In the genomic region with DNA sequence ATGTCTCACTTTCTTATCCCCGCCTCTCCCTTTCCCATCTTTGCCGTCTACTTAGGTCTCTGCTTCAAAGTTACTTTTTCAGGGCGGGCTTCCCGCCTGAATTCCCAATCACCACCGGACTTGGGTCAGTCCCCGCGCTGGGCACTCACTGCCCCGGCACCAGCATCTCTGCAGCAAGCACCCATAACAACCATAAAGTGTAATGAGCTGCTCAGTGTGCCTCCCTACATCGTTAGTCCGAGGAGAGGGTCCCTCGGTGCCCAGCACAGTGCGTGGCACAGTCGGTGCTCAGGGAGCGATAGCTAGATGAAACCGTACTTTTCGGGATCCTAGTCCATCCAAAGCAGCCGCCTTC, we compare ENCODE assay signal across 1 cellular context.
TF ChIP-seq lines count a peak whose summit lies in the region.

No MANE protein-coding gene starts in this region.

TF ChIP-seq in SK-N-SH treated with all-trans-retinoic acid at 6 μM for 48 hours, 23 proteins besides CTCF, POLR2A, EP300 and RAD21 (continued from another document):
- TF ChIP-seq CREB5 (CRISPR knock-in tag; IDR thresholded peaks at IDR 0.05; ENCODE audit: low read depth) (no peak), ZFP3 (CRISPR knock-in tag; IDR thresholded peaks at IDR 0.05) (no peak), GLIS3 (CRISPR knock-in tag; IDR thresholded peaks at IDR 0.05) (no peak), ESRRG (CRISPR knock-in tag; IDR thresholded peaks at IDR 0.05) (no peak)
